Comparison of ENCODE assay signal across 8 cellular contexts in genomic region chr5:100777680-100778281, GRCh38.
DNase-seq lines count a peak whose midpoint lies in the region; ATAC-seq and TF ChIP-seq lines count a peak whose summit lies in the region.

No MANE protein-coding gene starts in this region.

- H3K36me3 Mint-ChIP-seq in natural killer cell: no peaks in the 10 kb centered on the region

- BruUV-seq in mammary epithelial cell (replicated peaks; lab: Mats Ljungman, UMichigan): no TSS peak

- H4K20me1 ChIP-seq in mammary epithelial cell (ENCODE audit: insufficient read depth, low read length): no peaks in the 10 kb centered on the region

- no peaks in the 10 kb centered on the region for H3K9me3 ChIP-seq in mammary epithelial cell (replicated peaks; ENCODE audit: insufficient read depth, low read length)

- peak overlapping the region in 2 of 3 experiments; percentile 2 to 5 for H3K4me3 ChIP-seq in mammary epithelial cell (replicated peaks in 1 of 3; ENCODE audit: insufficient read depth in 1 of 3, low read depth in 2 of 3, low read length in 3 of 3)

- peak; percentile 74 for ATAC-seq in HG02870 (IDR thresholded peaks at IDR 0.05; ENCODE audit: unreplicated experiment)
- ATAC-seq in natural killer cell: no peak

- peak overlapping the region; percentile 69 for H3K4me2 ChIP-seq in mammary epithelial cell (ENCODE audit: insufficient read depth, low read depth, low read length)

- 40% methylated on average over 4 of the region's 4 CpGs for WGBS in mammary epithelial cell (ENCODE audit: low coverage, missing lambda C conversion rate)

- H3K9me3 Mint-ChIP-seq in natural killer cell: no peaks in the 10 kb centered on the region

- no peaks in the 10 kb centered on the region for H3K36me3 ChIP-seq in mammary epithelial cell (ENCODE audit: insufficient read depth, low read length)

- no peaks in the 10 kb centered on the region for H3K79me2 ChIP-seq in mammary epithelial cell (ENCODE audit: insufficient read depth, low read length)

- peaks cover 11% of the 10 kb centered on the region for H3K4me1 ChIP-seq in mammary epithelial cell (ENCODE audit: insufficient read depth, low read length)

- no peaks in the 10 kb centered on the region for H3K27me3 Mint-ChIP-seq in natural killer cell (ENCODE audit: low read depth in 2 of 2)

- dilution Hi-C loops in mammary epithelial cell (cut with HindIII; ENCODE audit: low sequenced_read_pairs): no loop called here

- TF ChIP-seq CTCF in mammary epithelial cell (conservative IDR thresholded peaks at IDR 0.05 in 1 of 2, IDR thresholded peaks at IDR 0.05 in 1 of 2; ENCODE audit: extremely low read depth in 1 of 2, insufficient read depth in 1 of 2, low read depth in 1 of 2, low read length in 2 of 2) (no peak), natural killer cell (IDR thresholded peaks at IDR 0.05) (no peak)

- in situ Hi-C loops in mammary epithelial cell (cut with MboI; ENCODE audit: low sequenced_read_pairs in 2 of 2): no loop called here

- CTCF ChIA-PET in mammary epithelial cell (lab: Charles Lee; ENCODE audit: low non-redundant PET): no interaction called here

- H3K27ac ChIP-seq in mammary epithelial cell (ENCODE audit: insufficient read depth, low read depth, low read length): peak overlapping the region; percentile 72

- H3K4me1 Mint-ChIP-seq in natural killer cell: peaks cover 23 to 36% of the 10 kb centered on the region in 2 donors

- intact Hi-C loops in mammary epithelial cell (cut with micrococcal nuclease): no loop called here
- intact Hi-C loops in natural killer cell (cut with micrococcal nuclease): no loop called here

- H2AFZ ChIP-seq in mammary epithelial cell (ENCODE audit: low read depth, low read length): peak overlapping the region; percentile 88

- H3K27me3 ChIP-seq in mammary epithelial cell (ENCODE audit: insufficient read depth, low read length): no peaks in the 10 kb centered on the region

- H3K27ac Mint-ChIP-seq in natural killer cell: peak overlapping the region in 1 of 2 donors; percentile 7

- H3K4me3 Mint-ChIP-seq in natural killer cell: peak overlapping the region; percentile 10

- peak; percentile 30 for DNase-seq in stimulated activated CD4-positive, alpha-beta T cell treated with anti-CD3 and anti-CD28 coated beads, Interleukin-15, amount 100 ng/mL, for 24 hours
- DNase-seq in stimulated activated CD4-positive, alpha-beta T cell treated with anti-CD3 and anti-CD28 coated beads, Interleukin-4, amount 100 ng/mL, for 4 hours: no peak
- DNase-seq in NOMO-1 (lab: John Stamatoyannopoulos, UW; ENCODE audit: unreplicated experiment in 2 of 2): peak; percentile 81 to 96
- DNase-seq in mammary epithelial cell: peak; percentile 75
- no peak for DNase-seq in natural killer cell
- DNase-seq in NK-92 treated with Interleukin-12 subunit alpha and Interleukin-12 subunit beta, amount 100 ng/mL, for 24 hours (lab: John Stamatoyannopoulos, UW): no peak
- DNase-seq in NCI-H2227 (lab: John Stamatoyannopoulos, UW; ENCODE audit: unreplicated experiment): no peak

- H3K9ac ChIP-seq in mammary epithelial cell (ENCODE audit: insufficient read depth, low read length): no peak overlapping the region

Comparison
In these comparisons a context has a peak if more than half of its experiments do, and no peak if none do; other contexts are left out.
1. DNase-seq: peak in stimulated activated CD4-positive, alpha-beta T cell treated with anti-CD3 and anti-CD28 coated beads, Interleukin-15, amount 100 ng/mL, for 24 hours (single experiment), NOMO-1 (2 of 2) and mammary epithelial cell (single experiment); none in stimulated activated CD4-positive, alpha-beta T cell treated with anti-CD3 and anti-CD28 coated beads, Interleukin-4, amount 100 ng/mL, for 4 hours (0 of 2), natural killer cell (single experiment), NK-92 treated with Interleukin-12 subunit alpha and Interleukin-12 subunit beta, amount 100 ng/mL, for 24 hours (single experiment) and NCI-H2227 (single experiment).